In the genomic region with DNA sequence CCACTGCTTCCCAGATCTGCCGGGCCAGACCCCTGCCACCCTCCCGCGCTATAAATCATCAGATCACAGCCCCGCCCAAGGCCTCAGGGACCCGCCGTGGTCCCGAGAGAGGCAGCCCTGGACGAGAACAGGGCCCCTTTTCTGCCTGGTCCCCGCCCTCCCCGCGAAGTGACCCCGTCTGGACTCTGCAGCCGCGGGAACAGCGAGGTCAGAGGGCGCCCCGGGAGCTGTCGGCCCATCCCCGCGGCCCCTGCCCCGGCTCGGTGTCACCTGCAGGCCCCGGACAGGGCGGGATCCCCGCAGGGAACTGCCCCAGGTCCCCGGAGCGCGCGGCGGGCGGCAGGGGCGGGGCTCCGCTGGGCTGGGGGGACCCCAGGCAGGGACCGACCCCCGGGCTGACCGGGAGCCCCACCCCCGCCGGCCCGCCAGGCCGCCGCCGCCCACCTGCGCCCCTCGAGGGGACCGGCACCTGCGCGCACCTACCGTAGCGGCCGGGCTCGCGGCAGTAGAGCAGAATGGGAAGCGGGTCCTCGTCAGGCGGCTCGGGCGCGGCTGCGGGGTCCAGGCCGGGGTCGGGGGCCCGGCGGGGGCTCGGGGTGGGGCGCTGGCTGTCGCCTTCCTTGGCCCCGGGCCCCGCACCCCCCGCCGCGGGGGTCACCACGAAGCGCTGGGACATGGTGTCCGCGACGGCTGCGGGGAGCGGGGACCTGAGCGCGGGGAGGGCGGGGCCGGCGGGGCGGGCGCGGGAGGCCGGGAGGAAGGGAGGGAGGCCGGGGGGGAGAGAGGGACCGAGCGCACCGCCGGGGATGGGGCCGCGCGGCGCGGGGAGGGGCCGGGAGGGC, we compare ENCODE assay signal across 1 cellular context.
TF ChIP-seq lines count a peak whose summit lies in the region.

No MANE protein-coding gene starts in this region.

TF ChIP-seq in GM23338, 12 proteins besides CTCF, POLR2A, EP300 and RAD21 (continued from another document):
- TF ChIP-seq, protein P1, sequence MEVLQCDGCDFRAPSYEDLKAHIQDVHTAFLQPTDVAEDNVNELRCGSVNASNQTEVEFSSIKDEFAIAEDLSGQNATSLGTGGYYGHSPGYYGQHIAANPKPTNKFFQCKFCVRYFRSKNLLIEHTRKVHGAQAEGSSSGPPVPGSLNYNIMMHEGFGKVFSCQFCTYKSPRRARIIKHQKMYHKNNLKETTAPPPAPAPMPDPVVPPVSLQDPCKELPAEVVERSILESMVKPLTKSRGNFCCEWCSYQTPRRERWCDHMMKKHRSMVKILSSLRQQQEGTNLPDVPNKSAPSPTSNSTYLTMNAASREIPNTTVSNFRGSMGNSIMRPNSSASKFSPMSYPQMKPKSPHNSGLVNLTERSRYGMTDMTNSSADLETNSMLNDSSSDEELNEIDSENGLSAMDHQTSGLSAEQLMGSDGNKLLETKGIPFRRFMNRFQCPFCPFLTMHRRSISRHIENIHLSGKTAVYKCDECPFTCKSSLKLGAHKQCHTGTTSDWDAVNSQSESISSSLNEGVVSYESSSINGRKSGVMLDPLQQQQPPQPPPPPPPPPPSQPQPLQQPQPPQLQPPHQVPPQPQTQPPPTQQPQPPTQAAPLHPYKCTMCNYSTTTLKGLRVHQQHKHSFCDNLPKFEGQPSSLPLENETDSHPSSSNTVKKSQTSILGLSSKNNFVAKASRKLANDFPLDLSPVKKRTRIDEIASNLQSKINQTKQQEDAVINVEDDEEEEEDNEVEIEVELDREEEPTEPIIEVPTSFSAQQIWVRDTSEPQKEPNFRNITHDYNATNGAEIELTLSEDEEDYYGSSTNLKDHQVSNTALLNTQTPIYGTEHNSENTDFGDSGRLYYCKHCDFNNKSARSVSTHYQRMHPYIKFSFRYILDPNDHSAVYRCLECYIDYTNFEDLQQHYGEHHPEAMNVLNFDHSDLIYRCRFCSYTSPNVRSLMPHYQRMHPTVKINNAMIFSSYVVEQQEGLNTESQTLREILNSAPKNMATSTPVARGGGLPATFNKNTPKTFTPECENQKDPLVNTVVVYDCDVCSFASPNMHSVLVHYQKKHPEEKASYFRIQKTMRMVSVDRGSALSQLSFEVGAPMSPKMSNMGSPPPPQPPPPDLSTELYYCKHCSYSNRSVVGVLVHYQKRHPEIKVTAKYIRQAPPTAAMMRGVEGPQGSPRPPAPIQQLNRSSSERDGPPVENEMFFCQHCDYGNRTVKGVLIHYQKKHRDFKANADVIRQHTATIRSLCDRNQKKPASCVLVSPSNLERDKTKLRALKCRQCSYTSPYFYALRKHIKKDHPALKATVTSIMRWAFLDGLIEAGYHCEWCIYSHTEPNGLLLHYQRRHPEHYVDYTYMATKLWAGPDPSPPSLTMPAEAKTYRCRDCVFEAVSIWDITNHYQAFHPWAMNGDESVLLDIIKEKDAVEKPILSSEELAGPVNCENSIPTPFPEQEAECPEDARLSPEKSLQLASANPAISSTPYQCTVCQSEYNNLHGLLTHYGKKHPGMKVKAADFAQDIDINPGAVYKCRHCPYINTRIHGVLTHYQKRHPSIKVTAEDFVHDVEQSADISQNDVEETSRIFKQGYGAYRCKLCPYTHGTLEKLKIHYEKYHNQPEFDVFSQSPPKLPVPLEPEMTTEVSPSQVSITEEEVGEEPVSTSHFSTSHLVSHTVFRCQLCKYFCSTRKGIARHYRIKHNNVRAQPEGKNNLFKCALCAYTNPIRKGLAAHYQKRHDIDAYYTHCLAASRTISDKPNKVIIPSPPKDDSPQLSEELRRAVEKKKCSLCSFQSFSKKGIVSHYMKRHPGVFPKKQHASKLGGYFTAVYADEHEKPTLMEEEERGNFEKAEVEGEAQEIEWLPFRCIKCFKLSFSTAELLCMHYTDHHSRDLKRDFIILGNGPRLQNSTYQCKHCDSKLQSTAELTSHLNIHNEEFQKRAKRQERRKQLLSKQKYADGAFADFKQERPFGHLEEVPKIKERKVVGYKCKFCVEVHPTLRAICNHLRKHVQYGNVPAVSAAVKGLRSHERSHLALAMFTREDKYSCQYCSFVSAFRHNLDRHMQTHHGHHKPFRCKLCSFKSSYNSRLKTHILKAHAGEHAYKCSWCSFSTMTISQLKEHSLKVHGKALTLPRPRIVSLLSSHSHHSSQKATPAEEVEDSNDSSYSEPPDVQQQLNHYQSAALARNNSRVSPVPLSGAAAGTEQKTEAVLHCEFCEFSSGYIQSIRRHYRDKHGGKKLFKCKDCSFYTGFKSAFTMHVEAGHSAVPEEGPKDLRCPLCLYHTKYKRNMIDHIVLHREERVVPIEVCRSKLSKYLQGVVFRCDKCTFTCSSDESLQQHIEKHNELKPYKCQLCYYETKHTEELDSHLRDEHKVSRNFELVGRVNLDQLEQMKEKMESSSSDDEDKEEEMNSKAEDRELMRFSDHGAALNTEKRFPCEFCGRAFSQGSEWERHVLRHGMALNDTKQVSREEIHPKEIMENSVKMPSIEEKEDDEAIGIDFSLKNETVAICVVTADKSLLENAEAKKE (CRISPR knock-in tag; IDR thresholded peaks at IDR 0.05) = no peak
- TF ChIP-seq STAT1 (IDR thresholded peaks at IDR 0.05; ENCODE audit: unreplicated experiment) = no peak
